8 cellular contexts compared by ENCODE assay signal in the genomic region with DNA sequence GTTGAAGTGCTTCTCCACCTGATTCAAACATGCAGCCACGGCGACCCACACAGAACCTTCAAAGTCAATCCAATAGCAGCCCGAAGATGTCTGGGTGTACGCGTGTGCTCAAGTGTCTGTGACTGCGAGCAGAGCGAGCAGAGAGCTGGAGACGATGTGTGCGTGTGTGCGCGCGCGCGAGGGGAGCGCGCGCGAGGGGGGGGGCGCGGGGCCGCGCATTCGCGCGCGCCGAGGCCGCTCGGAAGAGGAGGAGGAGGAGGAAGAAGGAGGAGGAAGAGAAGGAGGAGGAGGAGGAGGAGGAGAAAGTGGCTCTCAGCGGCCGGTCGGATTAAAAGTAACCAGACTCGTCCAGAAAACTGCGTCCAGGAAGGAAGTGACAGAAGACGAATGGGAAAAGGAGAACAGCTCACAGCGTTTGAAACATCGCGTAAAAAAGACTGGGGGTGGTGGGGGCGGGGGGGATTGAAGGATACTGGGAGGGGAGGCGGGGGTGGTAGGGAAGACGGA. TPM values are rescaled to one million over a fixed set of nuclear protein-coding genes. Genes with fewer than 3 reads are reported as not detected.
DNase-seq lines count a peak whose midpoint lies in the region; ATAC-seq and TF ChIP-seq lines count a peak whose summit lies in the region.

A gene (minus strand): TSS at position 126 of the 507 bp plus-strand sequence. CDS start 59,396 bp downstream, outside the sequence.

- peaks cover 4% of the 10 kb centered on the region for H3K27me3 ChIP-seq in endocrine pancreas (ENCODE audit: control insufficient read depth, insufficient read depth, low read length)
- no peaks in the 10 kb centered on the region for H3K27me3 ChIP-seq in lower lobe of right lung (ENCODE audit: low read depth)

- H3K4me1 ChIP-seq in endocrine pancreas (ENCODE audit: control insufficient read depth, insufficient read depth, low read length) (no peaks in the 10 kb centered on the region), lower lobe of right lung (peaks cover 32% of the 10 kb centered on the region)

- peaks cover 24% of the 10 kb centered on the region for H3K4me1 Mint-ChIP-seq in T-helper 1 cell treated with Interleukin-12 subunit alpha and Interleukin-12 subunit beta and Interleukin-4 antibody, amounts not matched to agents 30 μg/mL and 1 μg/mL, for 36 hours (ENCODE audit: low read depth)

- no peaks in the 10 kb centered on the region for H3K9me3 ChIP-seq in endocrine pancreas (ENCODE audit: control insufficient read depth, low read length)
- no peaks in the 10 kb centered on the region for H3K9me3 ChIP-seq in lower lobe of right lung

- peak within 1 kb of the TSS; percentile 13 for H3K9ac ChIP-seq in endocrine pancreas (ENCODE audit: control insufficient read depth, insufficient read depth, low read length)

- H3K36me3 Mint-ChIP-seq in T-helper 1 cell treated with Interleukin-12 subunit alpha and Interleukin-12 subunit beta and Interleukin-4 antibody, amounts not matched to agents 30 μg/mL and 1 μg/mL, for 36 hours (ENCODE audit: low read depth) = no peaks in the 10 kb centered on the region

- peak within 1 kb of the TSS; percentile 88 for H3K4me3 ChIP-seq in endocrine pancreas (ENCODE audit: control insufficient read depth, insufficient read depth, low read length)
- peak within 1 kb of the TSS; percentile 65 for H3K4me3 ChIP-seq in lower lobe of right lung

- H3K4me3 Mint-ChIP-seq in T-helper 1 cell treated with Interleukin-12 subunit alpha and Interleukin-12 subunit beta and Interleukin-4 antibody, amounts not matched to agents 30 μg/mL and 1 μg/mL, for 36 hours = peak within 1 kb of the TSS; percentile 83

- intact Hi-C loops in lower lobe of right lung (cut with DNase I) = no loop called here

- peaks cover 80% of the 10 kb centered on the region for H3K27me3 Mint-ChIP-seq in T-helper 1 cell treated with Interleukin-12 subunit alpha and Interleukin-12 subunit beta and Interleukin-4 antibody, amounts not matched to agents 30 μg/mL and 1 μg/mL, for 36 hours (ENCODE audit: low read depth)

- peak; percentile 28 for ATAC-seq in GM21619 (IDR thresholded peaks at IDR 0.05; ENCODE audit: unreplicated experiment)
- ATAC-seq in lower lobe of right lung = peak; percentile 89 to 95

- peak within 1 kb of the TSS; percentile 86 for H3K27ac ChIP-seq in lower lobe of right lung

- no peak for TF ChIP-seq CTCF in lower lobe of right lung (IDR thresholded peaks at IDR 0.05)

- DNase-seq in EH (ENCODE audit: low read depth) = peak; percentile 79
- peak; percentile 92 for DNase-seq in NAMALWA (ENCODE audit: low spot score)
- DNase-seq in lower lobe of right lung = peak; percentile 74
- peak; percentile 75 for DNase-seq in stromal cell of bone marrow (ENCODE audit: low read depth)
- DNase-seq in DMS79 (lab: John Stamatoyannopoulos, UW) = no peak

- H3K9me3 Mint-ChIP-seq in T-helper 1 cell treated with Interleukin-12 subunit alpha and Interleukin-12 subunit beta and Interleukin-4 antibody, amounts not matched to agents 30 μg/mL and 1 μg/mL, for 36 hours = no peaks in the 10 kb centered on the region

- no peak within 1 kb of the TSS for H3K27ac Mint-ChIP-seq in T-helper 1 cell treated with Interleukin-12 subunit alpha and Interleukin-12 subunit beta and Interleukin-4 antibody, amounts not matched to agents 30 μg/mL and 1 μg/mL, for 36 hours

- H3K36me3 ChIP-seq in endocrine pancreas (ENCODE audit: control insufficient read depth, insufficient read depth, low read length) (no peaks in the 10 kb centered on the region), lower lobe of right lung (no peaks in the 10 kb centered on the region)

RNA-seq across cellular contexts. Expression of the gene that starts here (rescaled TPM):
- 42.0 TPM for total RNA-seq in lower lobe of right lung
